In genomic region chr12:120085920-120086319, GRCh38 we compare ENCODE assay signal across 14 cellular contexts. TPM values are rescaled to one million over a fixed set of nuclear protein-coding genes. Genes with fewer than 3 reads are reported as not detected.
DNase-seq lines count a peak whose midpoint lies in the region; ATAC-seq lines count a peak whose summit lies in the region.
"Had no signal": no experiment of that assay in that cellular context is flagged by ENCODE, and none has a peak within 500 bp of the region (broad histone marks: within the 10 kb centered on the region; RNA-seq: fewer than 3 reads in every experiment).

No MANE protein-coding gene starts in this region.

- CTCF ChIA-PET in naive thymus-derived CD4-positive, alpha-beta T cell (lab: Charles Lee) = no interaction called here

- no peaks in the 10 kb centered on the region for H3K36me3 ChIP-seq in Karpas-422 (ENCODE audit: insufficient read depth, low read length)
- H3K36me3 ChIP-seq in naive thymus-derived CD4-positive, alpha-beta T cell (ENCODE audit: control insufficient read depth in 2 of 3, insufficient read depth in 3 of 3, low read length in 3 of 3) = peaks cover 0 to 33% (median 0%) of the 10 kb centered on the region in 3 experiments

- H3K27me3 ChIP-seq in Karpas-422 (ENCODE audit: low read length) = no peaks in the 10 kb centered on the region
- no peaks in the 10 kb centered on the region for H3K27me3 ChIP-seq in naive thymus-derived CD4-positive, alpha-beta T cell (ENCODE audit: control insufficient read depth in 2 of 2, insufficient read depth in 2 of 2, low read length in 2 of 2)
- H3K27me3 ChIP-seq: hepatocyte had no signal

- peak overlapping the region; percentile 79 for H3K4me2 ChIP-seq in Karpas-422 (ENCODE audit: low read depth, low read length, poor library complexity, severe bottlenecking)

- DNase-seq in DMS53 (lab: John Stamatoyannopoulos, UW) (peak; percentile 65), Karpas-422 (peak; percentile 57), DMS153 (lab: John Stamatoyannopoulos, UW) (no peak), cerebellum (ENCODE audit: low spot score) (no peak)
- no peak for DNase-seq in activated naive CD8-positive, alpha-beta T cell treated with anti-CD3 and anti-CD28 coated beads for 36 hours
- no peak for DNase-seq in naive thymus-derived CD4-positive, alpha-beta T cell
- DNase-seq in NK-92 treated with Interleukin-12 subunit alpha and Interleukin-12 subunit beta, amount 100 ng/mL, for 24 hours (lab: John Stamatoyannopoulos, UW) = no peak
- DNase-seq: activated CD4-positive, alpha-beta T cell treated with anti-CD3 and anti-CD28 coated beads, Interleukin-2, amount 50 U/mL, for 1 hour; HCEC 1CT; Kasumi-1; mesenchymal stem cell; stimulated activated naive CD8-positive, alpha-beta T cell treated with anti-CD3 and anti-CD28 coated beads, Interleukin-15, amount 100 ng/mL, for 72 hours had no signal

- no peak overlapping the region for H3K4me3 ChIP-seq in Karpas-422 (ENCODE audit: low read length)
- no peak overlapping the region for H3K4me3 ChIP-seq in naive thymus-derived CD4-positive, alpha-beta T cell (ENCODE audit: low read length)
- H3K4me3 ChIP-seq: hepatocyte had no signal

- H3K4me1 Mint-ChIP-seq in activated naive CD8-positive, alpha-beta T cell treated with anti-CD3 and anti-CD28 coated beads for 36 hours = peaks cover 18% of the 10 kb centered on the region
- H3K4me1 Mint-ChIP-seq in naive thymus-derived CD4-positive, alpha-beta T cell = peaks cover 5 to 42% (median 16%) of the 10 kb centered on the region in 7 donors

- H3K9me3 Mint-ChIP-seq in activated naive CD8-positive, alpha-beta T cell treated with anti-CD3 and anti-CD28 coated beads for 36 hours = no peaks in the 10 kb centered on the region
- peaks cover 0 to 1% (median 0%) of the 10 kb centered on the region in 11 donors for H3K9me3 Mint-ChIP-seq in naive thymus-derived CD4-positive, alpha-beta T cell
- H3K9me3 Mint-ChIP-seq: stimulated activated naive CD8-positive, alpha-beta T cell treated with anti-CD3 and anti-CD28 coated beads, Interleukin-15, amount 100 ng/mL, for 72 hours had no signal

- H4K20me1 ChIP-seq in Karpas-422 (ENCODE audit: insufficient read depth, low read depth, low read length) = no peaks in the 10 kb centered on the region

- ATAC-seq in naive thymus-derived CD4-positive, alpha-beta T cell = no peak
- no peak for ATAC-seq in GM18867 (IDR thresholded peaks at IDR 0.05; ENCODE audit: unreplicated experiment)
- ATAC-seq: stimulated activated naive CD8-positive, alpha-beta T cell treated with anti-CD3 and anti-CD28 coated beads, Interleukin-15, amount 100 ng/mL, for 72 hours had no signal

- no peak overlapping the region for H3K4me3 Mint-ChIP-seq in activated naive CD8-positive, alpha-beta T cell treated with anti-CD3 and anti-CD28 coated beads for 36 hours
- peak overlapping the region in 2 of 10 donors; percentile 32 to 49 for H3K4me3 Mint-ChIP-seq in naive thymus-derived CD4-positive, alpha-beta T cell

- H3K27me3 Mint-ChIP-seq in activated naive CD8-positive, alpha-beta T cell treated with anti-CD3 and anti-CD28 coated beads for 36 hours = no peaks in the 10 kb centered on the region
- H3K27me3 Mint-ChIP-seq in naive thymus-derived CD4-positive, alpha-beta T cell = peaks cover 0 to 3% (median 0%) of the 10 kb centered on the region in 5 donors
- H3K27me3 Mint-ChIP-seq: stimulated activated naive CD8-positive, alpha-beta T cell treated with anti-CD3 and anti-CD28 coated beads, Interleukin-15, amount 100 ng/mL, for 72 hours had no signal

- intact Hi-C loops in naive thymus-derived CD4-positive, alpha-beta T cell (cut with micrococcal nuclease) = loop anchor here (2.0 to 5.0 kb wide), 5 partner anchors 45 to 931 kb away; partner anchors contain the start of genes C12orf43 (in 1 of the 2) and PRKAB1 (in 1 of the 2)

- peak overlapping the region; percentile 66 for H3K27ac Mint-ChIP-seq in activated naive CD8-positive, alpha-beta T cell treated with anti-CD3 and anti-CD28 coated beads for 36 hours
- peak overlapping the region in 8 of 9 donors; percentile 34 to 92 (median 80) for H3K27ac Mint-ChIP-seq in naive thymus-derived CD4-positive, alpha-beta T cell

- H3K9ac ChIP-seq in Karpas-422 (ENCODE audit: low read length) = peak overlapping the region; percentile 65; the same call in 1 of the 2 replicates

- H3K79me2 ChIP-seq in Karpas-422 (ENCODE audit: low read length) = no peaks in the 10 kb centered on the region
- H3K79me2 ChIP-seq: hepatocyte had no signal

- peaks cover 20% of the 10 kb centered on the region for H3K36me3 Mint-ChIP-seq in activated naive CD8-positive, alpha-beta T cell treated with anti-CD3 and anti-CD28 coated beads for 36 hours
- peaks cover 6 to 23% (median 9%) of the 10 kb centered on the region in 5 donors for H3K36me3 Mint-ChIP-seq in naive thymus-derived CD4-positive, alpha-beta T cell

- peak overlapping the region; percentile 59; the same call in 1 of the 2 replicates for H3K27ac ChIP-seq in Karpas-422 (ENCODE audit: low read length)
- no peak overlapping the region for H3K27ac ChIP-seq in naive thymus-derived CD4-positive, alpha-beta T cell (ENCODE audit: low read depth, low read length)
- H3K27ac ChIP-seq: hepatocyte had no signal

- no peak overlapping the region for H2AFZ ChIP-seq in Karpas-422 (ENCODE audit: low read length)

- H3K4me1 ChIP-seq in Karpas-422 (ENCODE audit: low read length) = peaks cover 27% of the 10 kb centered on the region
- peaks cover 5 to 8% of the 10 kb centered on the region in 2 donors for H3K4me1 ChIP-seq in naive thymus-derived CD4-positive, alpha-beta T cell (ENCODE audit: control insufficient read depth in 2 of 2, insufficient read depth in 2 of 2, low read length in 2 of 2)

- no peaks in the 10 kb centered on the region for H3K9me3 ChIP-seq in Karpas-422 (ENCODE audit: low read length)
- no peaks in the 10 kb centered on the region for H3K9me3 ChIP-seq in naive thymus-derived CD4-positive, alpha-beta T cell (ENCODE audit: control insufficient read depth in 2 of 3, low read length in 3 of 3)

- POLR2A ChIA-PET in naive thymus-derived CD4-positive, alpha-beta T cell (lab: Charles Lee) = interaction anchor here (0.7 kb wide), 1 partner anchor 157 kb away, joined by 3 read pairs; no protein-coding TSS in a partner anchor

- no peaks in the 10 kb centered on the region for H3K9me2 ChIP-seq in Karpas-422 (replicated peaks; ENCODE audit: insufficient read depth, low read length)

RNA-seq across cellular contexts. Expression of gene RAB35, which starts 30.6 kb away (rescaled TPM):
- 18.9 and 29.4 TPM in 2 replicates for total RNA-seq in Karpas-422 (2014; rRNA removed; shearing (Covaris generic); ENCODE audit: low replicate concordance)
- total RNA-seq in activated naive CD8-positive, alpha-beta T cell treated with anti-CD3 and anti-CD28 coated beads for 36 hours = 10 to 100 TPM; 53.8 to 54.3 TPM
- total RNA-seq in naive thymus-derived CD4-positive, alpha-beta T cell = 10 to 100 TPM; 45.8 to 77.3 (median 59.3) TPM
- 10 to 100 TPM; 14.5 to 21.0 TPM for polyA plus RNA-seq in naive thymus-derived CD4-positive, alpha-beta T cell
- 21.5 TPM for total RNA-seq in cerebellum

Comparison
In these comparisons a context has a peak if more than half of its experiments do, and no peak if none do; other contexts are left out.
1. DNase-seq: peak in DMS53 (single experiment) and Karpas-422 (single experiment); none in activated naive CD8-positive, alpha-beta T cell treated with anti-CD3 and anti-CD28 coated beads for 36 hours (single experiment), naive thymus-derived CD4-positive, alpha-beta T cell (0 of 9), DMS153 (single experiment), cerebellum (single experiment) and NK-92 treated with Interleukin-12 subunit alpha and Interleukin-12 subunit beta, amount 100 ng/mL, for 24 hours (single experiment).